ENCODE assay signal across 25 cellular contexts in the genomic region with DNA sequence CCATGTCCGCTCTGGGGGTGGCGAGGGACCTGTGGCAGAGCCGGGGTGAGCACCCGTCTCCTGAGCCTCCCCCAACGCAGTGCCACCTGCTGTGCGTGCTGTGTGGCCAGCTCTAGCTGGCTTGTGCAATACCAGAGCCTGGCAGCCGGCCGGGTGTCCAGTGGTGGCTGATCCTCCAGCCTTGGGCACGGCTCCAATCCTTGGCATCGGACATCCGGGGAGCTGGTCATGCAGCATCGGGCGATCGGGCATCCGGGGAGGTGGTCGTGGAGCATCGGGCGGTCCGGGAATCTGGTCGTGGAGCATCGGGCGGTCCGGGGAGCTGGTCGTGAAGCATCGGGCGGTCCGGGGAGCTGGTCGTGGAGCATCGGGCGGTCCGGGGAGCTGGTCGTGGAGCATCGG. TPM values are rescaled to one million over a fixed set of nuclear protein-coding genes. Genes with fewer than 3 reads are reported as not detected.
DNase-seq lines count a peak whose midpoint lies in the region; ATAC-seq and TF ChIP-seq lines count a peak whose summit lies in the region.
"Had no signal": no experiment of that assay in that cellular context is flagged by ENCODE, and none has a peak within 500 bp of the region (broad histone marks: within the 10 kb centered on the region; RNA-seq: fewer than 3 reads in every experiment).

No MANE protein-coding gene starts in this region.

- ATAC-seq in RWPE2 (ENCODE audit: low read depth) (no peak), heart right ventricle (peak in 3 of 8 donors; percentile 16 to 19 (median 16)), psoas muscle (peak; percentile 65 to 78 (median 70)), GM18517 (IDR thresholded peaks at IDR 0.05; ENCODE audit: unreplicated experiment) (no peak)
- ATAC-seq in activated CD8-positive, alpha-beta T cell treated with anti-CD3 and anti-CD28 coated beads for 36 hours = no peak
- ATAC-seq: stimulated activated memory B cell treated with anti-CD40 and anti-IgM and Interleukin-4, amounts not matched to agents 10 μg/mL and 1 μg/mL and 100 μg/mL, for 72 hours; WTC11 had no signal

- intact Hi-C loops in heart right ventricle (cut with DNase I) = loop anchor here in 9 of 10 donors (2.0 to 10.0 kb wide), 8 partner anchors 129 to 877 kb away; no protein-coding TSS in a partner anchor
- intact Hi-C loops in psoas muscle (cut with DNase I) = loop anchor here (2.0 to 10.0 kb wide), 4 partner anchors 181 to 337 kb away; partner anchors contain the start of gene POFUT2 (in 1 of the 2)
- intact Hi-C loops in activated CD8-positive, alpha-beta T cell treated with anti-CD3 and anti-CD28 coated beads for 36 hours (cut with micrococcal nuclease) = loop anchor here (5.0 kb wide), 1 partner anchor 189 kb away; no protein-coding TSS in a partner anchor

- no peak overlapping the region for H3K4me3 Mint-ChIP-seq in activated CD8-positive, alpha-beta T cell treated with anti-CD3 and anti-CD28 coated beads for 36 hours
- H3K4me3 Mint-ChIP-seq: activated CD4-positive, alpha-beta memory T cell treated with anti-CD3 and anti-CD28 coated beads, Interleukin-2, amount 10 ng/mL, durations not matched to agents 7 days and 5 days; neural crest cell; stimulated activated memory B cell treated with anti-CD40 and anti-IgM and Interleukin-4, amounts not matched to agents 10 μg/mL and 1 μg/mL and 100 μg/mL, for 72 hours; T-helper 1 cell treated with Interleukin-12 subunit alpha and Interleukin-12 subunit beta and Interleukin-4 antibody, amounts not matched to agents 30 μg/mL and 1 μg/mL, for 36 hours; WTC11 had no signal

- CTCF ChIA-PET in activated CD8-positive, alpha-beta T cell treated with anti-CD3 and anti-CD28 coated beads for 36 hours (lab: Charles Lee) = interaction anchor here (1.0 to 14.9 kb wide), 5 partner anchors 52 to 191 kb away, joined by 3 to 170 read pairs (median 6); no protein-coding TSS in a partner anchor

- H3K9ac ChIP-seq in BLaER1 = no peak overlapping the region

- POLR2A ChIA-PET in activated CD8-positive, alpha-beta T cell treated with anti-CD3 and anti-CD28 coated beads for 36 hours (lab: Charles Lee) = interaction anchor here (1.2 to 1.4 kb wide), 2 partner anchors 34 to 131 kb away, joined by 3 to 6 read pairs; no protein-coding TSS in a partner anchor

- no peak overlapping the region for H3K27ac Mint-ChIP-seq in activated CD8-positive, alpha-beta T cell treated with anti-CD3 and anti-CD28 coated beads for 36 hours
- H3K27ac Mint-ChIP-seq: activated CD4-positive, alpha-beta memory T cell treated with anti-CD3 and anti-CD28 coated beads, Interleukin-2, amount 10 ng/mL, durations not matched to agents 7 days and 5 days; CD4-positive, CD25-positive, alpha-beta regulatory T cell; stimulated activated memory B cell treated with anti-CD40 and anti-IgM and Interleukin-4, amounts not matched to agents 10 μg/mL and 1 μg/mL and 100 μg/mL, for 72 hours; T-helper 1 cell treated with Interleukin-12 subunit alpha and Interleukin-12 subunit beta and Interleukin-4 antibody, amounts not matched to agents 30 μg/mL and 1 μg/mL, for 36 hours; WTC11 had no signal

- H3K4me1 Mint-ChIP-seq in activated CD8-positive, alpha-beta T cell treated with anti-CD3 and anti-CD28 coated beads for 36 hours (ENCODE audit: low read depth) = peaks cover 22% of the 10 kb centered on the region
- H3K4me1 Mint-ChIP-seq: neural crest cell had no signal

- H3K36me3 Mint-ChIP-seq in activated CD8-positive, alpha-beta T cell treated with anti-CD3 and anti-CD28 coated beads for 36 hours (ENCODE audit: low read depth) = peaks cover 18% of the 10 kb centered on the region

- no peaks in the 10 kb centered on the region for H3K9me3 Mint-ChIP-seq in activated CD8-positive, alpha-beta T cell treated with anti-CD3 and anti-CD28 coated beads for 36 hours
- H3K9me3 Mint-ChIP-seq: activated CD4-positive, alpha-beta memory T cell treated with anti-CD3 and anti-CD28 coated beads, Interleukin-2, amount 10 ng/mL, durations not matched to agents 7 days and 5 days; CD4-positive, CD25-positive, alpha-beta regulatory T cell; neural crest cell; stimulated activated memory B cell treated with anti-CD40 and anti-IgM and Interleukin-4, amounts not matched to agents 10 μg/mL and 1 μg/mL and 100 μg/mL, for 72 hours; T-helper 1 cell treated with Interleukin-12 subunit alpha and Interleukin-12 subunit beta and Interleukin-4 antibody, amounts not matched to agents 30 μg/mL and 1 μg/mL, for 36 hours; WTC11 had no signal

- peaks cover 91% of the 10 kb centered on the region for H4K20me1 ChIP-seq in BLaER1

- H3K27me3 Mint-ChIP-seq in activated CD8-positive, alpha-beta T cell treated with anti-CD3 and anti-CD28 coated beads for 36 hours = no peaks in the 10 kb centered on the region
- H3K27me3 Mint-ChIP-seq: activated CD4-positive, alpha-beta memory T cell treated with anti-CD3 and anti-CD28 coated beads, Interleukin-2, amount 10 ng/mL, durations not matched to agents 7 days and 5 days; CD4-positive, CD25-positive, alpha-beta regulatory T cell; stimulated activated memory B cell treated with anti-CD40 and anti-IgM and Interleukin-4, amounts not matched to agents 10 μg/mL and 1 μg/mL and 100 μg/mL, for 72 hours had no signal

- H3K4me3 ChIP-seq in BLaER1 (no peak overlapping the region), RWPE2 (ENCODE audit: severe bottlenecking) (no peak overlapping the region), heart right ventricle (no peak overlapping the region), psoas muscle (peak overlapping the region; percentile 53)
- H3K4me3 ChIP-seq: cardiac muscle cell, thoracic aorta had no signal

- H3K36me3 ChIP-seq in BLaER1 (peaks cover 65% of the 10 kb centered on the region), RWPE2 (ENCODE audit: low read depth) (peaks cover 44% of the 10 kb centered on the region), heart right ventricle (peaks cover 0 to 46% (median 7%) of the 10 kb centered on the region in 9 donors), psoas muscle (ENCODE audit: insufficient read depth in 1 of 2, low read depth in 1 of 2) (peaks cover 0 to 30% of the 10 kb centered on the region in 2 donors)
- H3K36me3 ChIP-seq: thoracic aorta had no signal

- H3K9me3 ChIP-seq in BLaER1 (no peaks in the 10 kb centered on the region), RWPE2 (ENCODE audit: severe bottlenecking) (no peaks in the 10 kb centered on the region), heart right ventricle (no peaks in the 10 kb centered on the region), psoas muscle (no peaks in the 10 kb centered on the region)
- H3K9me3 ChIP-seq: thoracic aorta had no signal

- H3K27me3 ChIP-seq in BLaER1 = no peaks in the 10 kb centered on the region
- H3K27me3 ChIP-seq in RWPE2 (ENCODE audit: insufficient read depth, poor library complexity, severe bottlenecking) = no peaks in the 10 kb centered on the region
- no peaks in the 10 kb centered on the region for H3K27me3 ChIP-seq in heart right ventricle
- no peaks in the 10 kb centered on the region for H3K27me3 ChIP-seq in psoas muscle (ENCODE audit: insufficient read depth in 3 of 3, low read length in 2 of 3)
- H3K27me3 ChIP-seq: cardiac muscle cell had no signal

- TF ChIP-seq CTCF in RWPE2 (IDR thresholded peaks at IDR 0.05; ENCODE audit: poor library complexity, severe bottlenecking) (no peak), heart right ventricle (IDR thresholded peaks at IDR 0.05) (peak in 1 of 9 donors; percentile 8), psoas muscle (IDR thresholded peaks at IDR 0.05) (no peak)
- no peak for TF ChIP-seq CTCF in activated CD8-positive, alpha-beta T cell treated with anti-CD3 and anti-CD28 coated beads for 36 hours (IDR thresholded peaks at IDR 0.05)

- H3K27ac ChIP-seq in BLaER1 (peak overlapping the region; percentile 74), RWPE2 (ENCODE audit: poor library complexity, severe bottlenecking) (peak overlapping the region; percentile 33), heart right ventricle (peak overlapping the region in 9 of 10 donors; percentile 58 to 88 (median 80)), psoas muscle (peak overlapping the region; percentile 94)
- H3K27ac ChIP-seq: cardiac muscle cell, thoracic aorta had no signal

- DNase-seq in RWPE2 (ENCODE audit: low spot score) (peak; percentile 71), heart right ventricle (peak in 1 of 2 donors; percentile 78), psoas muscle (peak; percentile 92 to 97), NCI-H524 (lab: John Stamatoyannopoulos, UW) (no peak)
- no peak for DNase-seq in activated CD8-positive, alpha-beta T cell treated with anti-CD3 and anti-CD28 coated beads for 36 hours
- DNase-seq in stimulated activated naive CD4-positive, alpha-beta T cell treated with Interleukin-2 at 50 U/mL for 16 hours (lab: John Stamatoyannopoulos, UW) = no peak
- DNase-seq: activated CD4-positive, alpha-beta memory T cell treated with anti-CD3 and anti-CD28 coated beads, Interleukin-2, amount 10 ng/mL, durations not matched to agents 7 days and 5 days; activated naive CD4-positive, alpha-beta T cell; amniotic stem cell; CD4-positive, CD25-positive, alpha-beta regulatory T cell; DMS153; erythroblast; foreskin melanocyte; GDM1; NCI-H146; NCI-H2171 treated with DMSO at 0.1 percent for 48 hours; NCI-H69 had no signal

- WGBS in heart right ventricle, 2 donors = 85 to 87% methylated on average over 30 to 33 of the region's 33 CpGs
- WGBS in psoas muscle, 3 donors = 42 to 72% (median 49%) methylated on average over 33 of the region's 33 CpGs

- H3K4me2 ChIP-seq in BLaER1 = peak overlapping the region; percentile 90

- H3K4me1 ChIP-seq in BLaER1 = peaks cover 99% of the 10 kb centered on the region
- H3K4me1 ChIP-seq in RWPE2 (ENCODE audit: insufficient read depth, poor library complexity, severe bottlenecking) = peaks cover 8% of the 10 kb centered on the region
- peaks cover 13 to 75% (median 43%) of the 10 kb centered on the region in 9 donors for H3K4me1 ChIP-seq in heart right ventricle
- peaks cover 59% of the 10 kb centered on the region for H3K4me1 ChIP-seq in psoas muscle

RNA-seq across cellular contexts. Expression of gene SLX9, which starts 8.1 kb away (rescaled TPM):
- total RNA-seq in heart right ventricle = 10 to 100 TPM; 42.4 to 67.2 (median 52.6) TPM
- 10 to 100 TPM; 68.1 to 83.6 TPM for polyA plus RNA-seq in heart right ventricle
- 10 to 100 TPM; 26.3 to 58.0 (median 32.5) TPM for total RNA-seq in psoas muscle
- 10 to 100 TPM; 20.2 to 69.2 (median 26.7) TPM for polyA plus RNA-seq in psoas muscle
- 10 to 100 TPM; 76.0 to 76.5 TPM for total RNA-seq in activated CD8-positive, alpha-beta T cell treated with anti-CD3 and anti-CD28 coated beads for 36 hours

RNA-seq across cellular contexts. Expression of gene ITGB2, which starts 27.2 kb away (rescaled TPM):
- total RNA-seq in heart right ventricle (100 to 1,000 TPM in 1 of 10 donors, 10 to 100 TPM in 5, 1 to 10 TPM in 4; 5.1 to 151 (median 10.3) TPM), psoas muscle (10 to 100 TPM in 3 of 4 donors, 1 to 10 TPM in 1; 8.3 to 11.7 (median 11.0) TPM)
- polyA plus RNA-seq in heart right ventricle (10 to 100 TPM; 12.4 to 12.7 TPM), psoas muscle (1 to 10 TPM; 2.5 to 4.6 (median 2.7) TPM)
- total RNA-seq in activated CD8-positive, alpha-beta T cell treated with anti-CD3 and anti-CD28 coated beads for 36 hours = 100 to 1,000 TPM; 340 to 343 TPM

Comparison
In these comparisons a context has a peak if more than half of its experiments do, and no peak if none do; other contexts are left out.
1. H3K27ac ChIP-seq: peak in every context shown above with its lines; median percentile 94 in psoas muscle; 80 in heart right ventricle; 74 in BLaER1; 33 in RWPE2.
2. ATAC-seq: peak in psoas muscle (4 of 4); none in RWPE2 (single experiment), activated CD8-positive, alpha-beta T cell treated with anti-CD3 and anti-CD28 coated beads for 36 hours (single experiment) and GM18517 (single experiment).
3. DNase-seq: peak in RWPE2 (single experiment) and psoas muscle (2 of 2); none in activated CD8-positive, alpha-beta T cell treated with anti-CD3 and anti-CD28 coated beads for 36 hours (single experiment), NCI-H524 (0 of 2) and stimulated activated naive CD4-positive, alpha-beta T cell treated with Interleukin-2 at 50 U/mL for 16 hours (single experiment).